In the genomic region with DNA sequence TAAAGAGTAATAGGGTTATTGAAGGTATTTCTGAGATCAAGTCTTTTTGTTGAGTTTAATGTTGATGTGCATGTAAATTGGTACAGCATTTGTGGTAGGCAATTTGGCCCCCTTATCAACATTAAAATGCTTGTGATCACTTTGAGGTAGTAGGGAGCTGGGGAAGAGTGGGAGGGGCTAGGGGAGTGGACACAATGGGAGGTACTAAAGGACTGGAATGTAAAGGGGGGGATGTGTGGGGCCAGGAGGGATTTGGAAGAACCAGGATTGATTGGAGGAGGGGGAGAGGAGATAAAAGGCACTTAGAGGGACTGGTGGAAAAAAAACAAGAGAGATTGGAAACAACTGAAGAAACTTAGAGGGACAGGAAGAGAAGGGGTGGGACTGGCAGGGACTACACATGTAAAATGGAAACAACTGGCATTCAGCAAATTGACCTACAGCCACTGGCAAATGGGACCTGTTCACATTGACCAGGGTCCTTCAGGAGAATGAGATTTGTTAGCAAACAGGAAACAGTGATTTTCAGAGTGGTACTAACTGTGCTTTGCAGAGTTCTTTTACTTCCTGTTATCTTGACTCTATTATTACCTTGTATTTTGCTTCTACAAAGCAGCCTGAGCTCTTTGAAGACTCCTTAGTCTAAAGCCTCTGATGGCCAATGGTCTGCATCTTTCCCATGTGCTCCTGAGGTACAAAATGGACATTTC, we compare ENCODE assay signal across 1 cellular context.
TF ChIP-seq lines count a peak whose summit lies in the region.

No MANE protein-coding gene starts in this region.

TF ChIP-seq in H1, 55 proteins besides CTCF, POLR2A, EP300 and RAD21:
- TF ChIP-seq RXRA (IDR thresholded peaks at IDR 0.05; ENCODE audit: insufficient read depth, low read depth, low read length), result no peak
- TF ChIP-seq, protein P1, sequence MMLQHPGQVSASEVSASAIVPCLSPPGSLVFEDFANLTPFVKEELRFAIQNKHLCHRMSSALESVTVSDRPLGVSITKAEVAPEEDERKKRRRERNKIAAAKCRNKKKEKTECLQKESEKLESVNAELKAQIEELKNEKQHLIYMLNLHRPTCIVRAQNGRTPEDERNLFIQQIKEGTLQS (IDR thresholded peaks at IDR 0.05; ENCODE audit: insufficient read depth, low read depth, low read length), result no peak
- no peak for TF ChIP-seq TEAD4 (IDR thresholded peaks at IDR 0.05; ENCODE audit: low read depth, low read length)
- TF ChIP-seq GTF2F1 (IDR thresholded peaks at IDR 0.05; ENCODE audit: borderline replicate concordance, low read depth, low read length), result no peak
- no peak for TF ChIP-seq POU5F1 (IDR thresholded peaks at IDR 0.05; ENCODE audit: low read depth, low read length)
- no peak for TF ChIP-seq ZNF274 (IDR thresholded peaks at IDR 0.05; ENCODE audit: borderline replicate concordance, extremely low read depth, low read length)
- no peak for TF ChIP-seq TAF1 (IDR thresholded peaks at IDR 0.05; ENCODE audit: low read depth, low read length)
- no peak for TF ChIP-seq BCL11A (IDR thresholded peaks at IDR 0.05; ENCODE audit: low read depth in 2 of 2, low read length in 2 of 2)
- no peak for TF ChIP-seq CBX8 (IDR thresholded peaks at IDR 0.05; ENCODE audit: borderline replicate concordance, low read depth, low read length)
- TF ChIP-seq SRF (IDR thresholded peaks at IDR 0.05; ENCODE audit: low read depth, low read length), result no peak
- TF ChIP-seq ASH2L (IDR thresholded peaks at IDR 0.05; ENCODE audit: low read length), result no peak
- TF ChIP-seq CEBPB (IDR thresholded peaks at IDR 0.05; ENCODE audit: low read depth, low read length), result no peak
- no peak for TF ChIP-seq EZH2 (IDR thresholded peaks at IDR 0.05; ENCODE audit: low read depth, low read length, severe bottlenecking)
- no peak for TF ChIP-seq RNF2 (IDR thresholded peaks at IDR 0.05; ENCODE audit: borderline replicate concordance, low read depth, low read length, missing control alignments, poor library complexity, severe bottlenecking)
- no peak for TF ChIP-seq CREB1 (IDR thresholded peaks at IDR 0.05)
- TF ChIP-seq SIN3A (conservative IDR thresholded peaks at IDR 0.05 in 1 of 2, IDR thresholded peaks at IDR 0.05 in 1 of 2; ENCODE audit: low read depth in 1 of 2, low read length in 2 of 2), result no peak
- no peak for TF ChIP-seq KDM1A (IDR thresholded peaks at IDR 0.05; ENCODE audit: borderline replicate concordance, low read length)
